Comparison of ENCODE assay signal across 21 cellular contexts in genomic region chr11:129598378-129598777, GRCh38.
DNase-seq lines count a peak whose midpoint lies in the region; ATAC-seq and TF ChIP-seq lines count a peak whose summit lies in the region.
"Had no signal": no experiment of that assay in that cellular context is flagged by ENCODE, and none has a peak within 500 bp of the region (broad histone marks: within the 10 kb centered on the region; RNA-seq: fewer than 3 reads in every experiment).

No MANE protein-coding gene starts in this region.

- intact Hi-C loops in right cardiac atrium (cut with DNase I) = no loop called here

- H3K14ac ChIP-seq in neuronal stem cell (ENCODE audit: low read length) = peak overlapping the region; percentile 72

- H2BK120ac ChIP-seq in neuronal stem cell (ENCODE audit: low read depth, low read length) = no peak overlapping the region

- no peaks in the 10 kb centered on the region for H3K36me3 ChIP-seq in right atrium auricular region
- no peaks in the 10 kb centered on the region for H3K36me3 ChIP-seq in neuronal stem cell (replicated peaks in 1 of 2; ENCODE audit: control insufficient read depth in 2 of 2, insufficient read depth in 2 of 2, low read length in 2 of 2)
- H3K36me3 ChIP-seq: BE2C; BLaER1 treated with 17β-estradiol and CSF1 and Interleukin-3, amounts not matched to agents 10 nM and 100 nM had no signal

- no peak overlapping the region for H3K27ac ChIP-seq in right atrium auricular region
- H3K27ac ChIP-seq in right cardiac atrium (ENCODE audit: low read length) = no peak overlapping the region
- no peak overlapping the region for H3K27ac ChIP-seq in neuronal stem cell (replicated peaks; ENCODE audit: low read length)
- H3K27ac ChIP-seq: A549; BLaER1 treated with 17β-estradiol and CSF1 and Interleukin-3, amounts not matched to agents 10 nM and 100 nM; GM23248 had no signal

- ATAC-seq in right cardiac atrium = no peak
- ATAC-seq: A549 had no signal

- H3K4ac ChIP-seq in neuronal stem cell (ENCODE audit: low read length) = no peak overlapping the region

- no peak overlapping the region for H2BK15ac ChIP-seq in neuronal stem cell (ENCODE audit: low read length)

- no peak overlapping the region for H2AFZ ChIP-seq in neuronal stem cell (ENCODE audit: low read length)
- H2AFZ ChIP-seq: GM23248 had no signal

- H3K9me3 ChIP-seq in right atrium auricular region (no peaks in the 10 kb centered on the region), right cardiac atrium (ENCODE audit: control insufficient read depth, low read length) (peaks cover 2% of the 10 kb centered on the region), neuronal stem cell (replicated peaks in 1 of 2; ENCODE audit: control insufficient read depth in 2 of 2, insufficient read depth in 1 of 2, low read depth in 1 of 2, low read length in 2 of 2) (no peaks in the 10 kb centered on the region)
- H3K9me3 ChIP-seq: A549 had no signal

- H3K23ac ChIP-seq in neuronal stem cell (ENCODE audit: low read depth, low read length, poor library complexity) = no peak overlapping the region

- H3K4me2 ChIP-seq in neuronal stem cell (ENCODE audit: insufficient read depth, low read length, poor library complexity, severe bottlenecking) = no peak overlapping the region
- H3K4me2 ChIP-seq: A549; BLaER1 treated with 17β-estradiol and CSF1 and Interleukin-3, amounts not matched to agents 10 nM and 100 nM had no signal

- no peak overlapping the region for H2BK5ac ChIP-seq in neuronal stem cell (ENCODE audit: low read length)

- peak; percentile 5 for DNase-seq in right atrium auricular region (ENCODE audit: low spot score)
- DNase-seq in right cardiac atrium = no peak
- DNase-seq in islet precursor cell = peak; percentile 29
- no peak for DNase-seq in neuronal stem cell (ENCODE audit: low spot score)
- no peak for DNase-seq in COLO668 (lab: John Stamatoyannopoulos, UW; ENCODE audit: unreplicated experiment)
- DNase-seq in NCI-H1694 (lab: John Stamatoyannopoulos, UW) = no peak
- DNase-seq: 8988T; ACHN; AML-193; BE2C; Calu3; CD4-positive, alpha-beta T cell; CD8-positive, alpha-beta memory T cell; COR-L47; DMS153; DND-41; GM23248; H7; HCEC 1CT had no signal

- no peak overlapping the region for H4K91ac ChIP-seq in neuronal stem cell (ENCODE audit: low read depth, low read length, poor library complexity)

- no peak overlapping the region for H2AK5ac ChIP-seq in neuronal stem cell (ENCODE audit: low read depth, low read length)

- H3K18ac ChIP-seq in neuronal stem cell (ENCODE audit: low read length) = peak overlapping the region; percentile 33

- WGBS in right cardiac atrium = 72% methylated on average over 3 of the region's 3 CpGs
- no CpG with 5 or more reads among the region's 3 CpGs for WGBS in neuronal stem cell (ENCODE audit: extremely low coverage in 2 of 2, insufficient read length in 2 of 2, insufficient replicate concordance in 1 of 2), 2 donors

- H3K9ac ChIP-seq in neuronal stem cell (ENCODE audit: low read depth, low read length, poor library complexity) = no peak overlapping the region
- H3K9ac ChIP-seq: BLaER1 treated with 17β-estradiol and CSF1 and Interleukin-3, amounts not matched to agents 10 nM and 100 nM; GM23248 had no signal

- H2BK12ac ChIP-seq in neuronal stem cell (ENCODE audit: low read length) = peak overlapping the region; percentile 4

- no peak overlapping the region for H4K8ac ChIP-seq in neuronal stem cell (ENCODE audit: low read depth, low read length)

- H3K4me1 ChIP-seq in right atrium auricular region = no peaks in the 10 kb centered on the region
- H3K4me1 ChIP-seq in right cardiac atrium (ENCODE audit: control insufficient read depth, insufficient read depth, low read length) = no peaks in the 10 kb centered on the region
- H3K4me1 ChIP-seq in neuronal stem cell (ENCODE audit: control insufficient read depth in 2 of 2, insufficient read depth in 1 of 2, low read depth in 1 of 2, low read length in 2 of 2) = peaks cover 0 to 2% of the 10 kb centered on the region in 2 donors
- H3K4me1 ChIP-seq: A549; BE2C; BLaER1 treated with 17β-estradiol and CSF1 and Interleukin-3, amounts not matched to agents 10 nM and 100 nM had no signal

- H3K27me3 ChIP-seq in right atrium auricular region = no peaks in the 10 kb centered on the region
- H3K27me3 ChIP-seq in right cardiac atrium (ENCODE audit: control insufficient read depth, insufficient read depth) = no peaks in the 10 kb centered on the region
- no peaks in the 10 kb centered on the region for H3K27me3 ChIP-seq in neuronal stem cell (ENCODE audit: control insufficient read depth in 3 of 3, insufficient read depth in 3 of 3, low read depth in 1 of 3, low read length in 3 of 3)
- H3K27me3 ChIP-seq: BE2C; BLaER1 treated with 17β-estradiol and CSF1 and Interleukin-3, amounts not matched to agents 10 nM and 100 nM had no signal

- no peak for TF ChIP-seq CTCF in right atrium auricular region (IDR thresholded peaks at IDR 0.05)

- no peaks in the 10 kb centered on the region for H3K79me1 ChIP-seq in neuronal stem cell (ENCODE audit: low read depth, low read length)

- no peak overlapping the region for H3K4me3 ChIP-seq in right atrium auricular region
- H3K4me3 ChIP-seq in right cardiac atrium (ENCODE audit: low read length) = no peak overlapping the region
- no peak overlapping the region for H3K4me3 ChIP-seq in neuronal stem cell (ENCODE audit: low read length in 2 of 2)
- H3K4me3 ChIP-seq: A549; BLaER1 treated with 17β-estradiol and CSF1 and Interleukin-3, amounts not matched to agents 10 nM and 100 nM; GM23248 had no signal

Comparison
In these comparisons a context has a peak if more than half of its experiments do, and no peak if none do; other contexts are left out.
1. DNase-seq: peak in right atrium auricular region (single experiment) and islet precursor cell (single experiment); none in right cardiac atrium (0 of 3), neuronal stem cell (single experiment), COLO668 (single experiment) and NCI-H1694 (single experiment).